15 cellular contexts compared by ENCODE assay signal in the genomic region with DNA sequence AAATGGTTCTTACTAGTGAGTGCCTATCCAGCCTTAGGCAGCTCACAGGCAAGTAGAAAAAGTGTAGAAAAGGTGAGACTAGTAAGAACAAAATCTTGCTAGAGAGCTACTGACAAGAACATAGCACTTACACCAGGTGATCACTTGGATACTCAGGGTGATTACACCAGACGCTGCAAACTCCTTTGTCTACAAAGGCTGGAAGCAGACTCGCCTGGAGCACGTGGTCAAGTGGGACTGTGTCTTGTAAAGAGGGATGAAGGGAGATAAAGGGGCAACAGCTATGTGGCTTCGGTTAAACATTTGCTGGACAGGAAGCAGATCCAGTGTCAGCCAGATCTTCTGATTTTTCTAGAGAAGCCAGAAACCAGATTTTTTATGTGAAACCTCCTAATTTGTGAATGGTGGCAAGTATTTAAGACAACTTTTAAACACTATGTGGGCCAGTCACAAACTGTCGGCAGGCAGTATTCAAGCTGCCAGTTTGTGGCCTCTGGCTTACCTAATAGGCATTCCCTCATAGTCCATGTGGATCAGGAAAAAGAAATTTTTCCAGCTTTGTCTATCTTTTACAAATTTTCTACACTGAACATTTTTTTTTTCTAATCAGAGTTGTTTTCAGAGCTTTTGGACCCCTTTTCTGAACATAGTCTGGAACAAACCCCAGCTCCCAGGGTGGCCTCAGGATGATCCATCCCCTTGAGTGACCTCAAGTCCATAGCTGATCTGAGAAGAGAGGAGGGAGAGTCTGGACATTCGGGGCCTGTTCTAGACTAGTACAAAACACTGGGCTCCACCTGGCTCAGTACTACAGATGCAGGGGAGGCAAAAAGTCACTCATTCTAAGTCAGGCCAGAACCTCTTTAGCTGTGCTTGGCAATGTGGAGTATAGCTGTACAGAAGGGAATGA.
DNase-seq lines count a peak whose midpoint lies in the region; ATAC-seq and TF ChIP-seq lines count a peak whose summit lies in the region.
"Had no signal": no experiment of that assay in that cellular context is flagged by ENCODE, and none has a peak within 500 bp of the region (broad histone marks: within the 10 kb centered on the region; RNA-seq: fewer than 3 reads in every experiment).

No MANE protein-coding gene starts in this region.

- peaks cover 8% of the 10 kb centered on the region for H3K4me1 Mint-ChIP-seq in nephron progenitor cell
- H3K4me1 Mint-ChIP-seq: activated CD4-positive, alpha-beta T cell treated with anti-CD3 and anti-CD28 coated beads for 36 hours; stimulated activated effector memory CD8-positive, alpha-beta T cell treated with anti-CD3 and anti-CD28 coated beads, Interleukin-12 subunit alpha, Interleukin-12 subunit beta, amount 100 ng/mL, for 72 hours had no signal

- TF ChIP-seq POLR2A in heart left ventricle (IDR thresholded peaks at IDR 0.05), result no peak
- TF ChIP-seq POLR2A in thyroid gland (IDR thresholded peaks at IDR 0.05), result no peak

- 44 to 60% (median 56%) methylated on average over 6 of the region's 6 CpGs for WGBS in heart left ventricle, 4 donors
- WGBS in thyroid gland, 2 donors, result 36 to 44% methylated on average over 6 of the region's 6 CpGs

- H3K36me3 ChIP-seq in heart left ventricle (no peaks in the 10 kb centered on the region), thyroid gland (no peaks in the 10 kb centered on the region)
- H3K36me3 ChIP-seq: BLaER1 had no signal

- no peaks in the 10 kb centered on the region for H3K9me3 Mint-ChIP-seq in nephron progenitor cell
- H3K9me3 Mint-ChIP-seq: stimulated activated effector memory CD8-positive, alpha-beta T cell treated with anti-CD3 and anti-CD28 coated beads, Interleukin-12 subunit alpha, Interleukin-12 subunit beta, amount 100 ng/mL, for 72 hours had no signal

- H3K4me3 ChIP-seq in heart left ventricle (no peak overlapping the region), thyroid gland (replicated peaks in 1 of 3) (no peak overlapping the region)
- H3K4me3 ChIP-seq: BLaER1 had no signal

- TF ChIP-seq CTCF in heart left ventricle (IDR thresholded peaks at IDR 0.05) (no peak), nephron progenitor cell (IDR thresholded peaks at IDR 0.05) (no peak), thyroid gland (IDR thresholded peaks at IDR 0.05) (no peak)

- peak overlapping the region in 11 of 12 donors; percentile 4 to 70 (median 64) for H3K27ac ChIP-seq in heart left ventricle
- peak overlapping the region; percentile 11 to 57 (median 43) for H3K27ac ChIP-seq in thyroid gland
- H3K27ac ChIP-seq: BLaER1 had no signal

- H3K4me3 Mint-ChIP-seq in nephron progenitor cell, result no peak overlapping the region
- H3K4me3 Mint-ChIP-seq: activated CD4-positive, alpha-beta T cell treated with anti-CD3 and anti-CD28 coated beads for 36 hours; stimulated activated effector memory CD8-positive, alpha-beta T cell treated with anti-CD3 and anti-CD28 coated beads, Interleukin-12 subunit alpha, Interleukin-12 subunit beta, amount 100 ng/mL, for 72 hours had no signal

- peak overlapping the region; percentile 33 for H3K27ac Mint-ChIP-seq in nephron progenitor cell
- H3K27ac Mint-ChIP-seq: activated CD4-positive, alpha-beta T cell treated with anti-CD3 and anti-CD28 coated beads for 36 hours; stimulated activated effector memory CD8-positive, alpha-beta T cell treated with anti-CD3 and anti-CD28 coated beads, Interleukin-12 subunit alpha, Interleukin-12 subunit beta, amount 100 ng/mL, for 72 hours had no signal

- no peaks in the 10 kb centered on the region for H3K27me3 Mint-ChIP-seq in nephron progenitor cell (ENCODE audit: low read depth, poor library complexity)
- H3K27me3 Mint-ChIP-seq: activated CD4-positive, alpha-beta T cell treated with anti-CD3 and anti-CD28 coated beads for 36 hours had no signal

- H3K9me3 ChIP-seq in heart left ventricle, result no peaks in the 10 kb centered on the region
- H3K9me3 ChIP-seq in thyroid gland, result no peaks in the 10 kb centered on the region
- H3K9me3 ChIP-seq: BLaER1 had no signal

- peak; percentile 72 to 85 (median 80) for ATAC-seq in heart left ventricle
- ATAC-seq in HG03280 (IDR thresholded peaks at IDR 0.05; ENCODE audit: unreplicated experiment), result no peak
- ATAC-seq in GM18511 (IDR thresholded peaks at IDR 0.05; ENCODE audit: unreplicated experiment), result no peak
- no peak for ATAC-seq in HG02852 (IDR thresholded peaks at IDR 0.05; ENCODE audit: unreplicated experiment)
- ATAC-seq: activated CD4-positive, alpha-beta T cell treated with anti-CD3 and anti-CD28 coated beads for 36 hours; stimulated activated effector memory CD8-positive, alpha-beta T cell treated with anti-CD3 and anti-CD28 coated beads, Interleukin-12 subunit alpha, Interleukin-12 subunit beta, amount 100 ng/mL, for 72 hours had no signal

- H3K4me1 ChIP-seq in heart left ventricle (peaks cover 0 to 67% (median 23%) of the 10 kb centered on the region in 12 donors), thyroid gland (peaks cover 32 to 53% of the 10 kb centered on the region in 2 donors)
- H3K4me1 ChIP-seq: BLaER1 had no signal

- intact Hi-C loops in heart left ventricle (cut with DNase I) (loop anchor here in 3 of 10 donors (10.0 kb wide), 4 partner anchors 45 to 165 kb away; no protein-coding TSS in a partner anchor), thyroid gland (cut with DNase I) (no loop called here)

- no peaks in the 10 kb centered on the region for H3K36me3 Mint-ChIP-seq in nephron progenitor cell (ENCODE audit: low read depth)
- H3K36me3 Mint-ChIP-seq: stimulated activated effector memory CD8-positive, alpha-beta T cell treated with anti-CD3 and anti-CD28 coated beads, Interleukin-12 subunit alpha, Interleukin-12 subunit beta, amount 100 ng/mL, for 72 hours had no signal

- DNase-seq in SK-N-DZ (ENCODE audit: low spot score) (peak; percentile 21), heart left ventricle (peak in 1 of 5 donors; percentile 25), nephron progenitor cell (no peak), thyroid gland (peak; percentile 53 to 63), DMS114 treated with DMSO at 0.1 percent for 48 hours (lab: John Stamatoyannopoulos, UW; ENCODE audit: unreplicated experiment) (no peak)
- DNase-seq: activated CD4-positive, alpha-beta T cell treated with anti-CD3 and anti-CD28 coated beads for 36 hours; activated T-cell treated with anti-CD3 and anti-CD28 coated beads, Interleukin-2, amount 50 U/mL, for 48 hours; MM.1S; posterior cingulate gyrus; stimulated activated CD4-positive, alpha-beta T cell treated with anti-CD3 and anti-CD28 coated beads, Interleukin-2, amount 100 ng/mL, for 48 hours had no signal

- no peaks in the 10 kb centered on the region for H3K27me3 ChIP-seq in heart left ventricle
- no peaks in the 10 kb centered on the region for H3K27me3 ChIP-seq in thyroid gland
- H3K27me3 ChIP-seq: BLaER1 had no signal

Comparison
In these comparisons a context has a peak if more than half of its experiments do, and no peak if none do; other contexts are left out.
1. DNase-seq: peak in SK-N-DZ (single experiment) and thyroid gland (2 of 2); none in nephron progenitor cell (single experiment) and DMS114 treated with DMSO at 0.1 percent for 48 hours (single experiment).
2. ATAC-seq: peak in heart left ventricle (4 of 4); none in HG03280 (single experiment), GM18511 (single experiment) and HG02852 (single experiment).